18 cellular contexts compared by ENCODE assay signal in genomic region chr6:142874676-142875075, GRCh38.
DNase-seq lines count a peak whose midpoint lies in the region; ATAC-seq, FAIRE-seq and TF ChIP-seq lines count a peak whose summit lies in the region.
"Had no signal": no experiment of that assay in that cellular context is flagged by ENCODE, and none has a peak within 500 bp of the region (broad histone marks: within the 10 kb centered on the region; RNA-seq: fewer than 3 reads in every experiment).

No MANE protein-coding gene starts in this region.

- H3K4ac ChIP-seq in trophoblast cell (ENCODE audit: low read depth, low read length): no peak overlapping the region

- 100% methylated on average over 1 of the region's 1 CpG for WGBS in GM12878 (ENCODE audit: insufficient coverage, insufficient replicate concordance, low lambda C conversion rate, missing lambda C conversion rate)
- WGBS in trophoblast cell (ENCODE audit: extremely low coverage, insufficient coverage, insufficient read length): no CpG with 5 or more reads among the region's 1 CpG

- no peak overlapping the region for H2AFZ ChIP-seq in GM12878 (ENCODE audit: control insufficient read depth, low read depth, low read length)
- H2AFZ ChIP-seq in trophoblast cell (ENCODE audit: insufficient read depth, low read length, poor library complexity): no peak overlapping the region

- H3K79me1 ChIP-seq in trophoblast cell (ENCODE audit: low read length): no peaks in the 10 kb centered on the region

- H3K4me1 ChIP-seq in GM12878 (ENCODE audit: control insufficient read depth, insufficient read depth, low read length) (peaks cover 45% of the 10 kb centered on the region), trophoblast cell (ENCODE audit: control insufficient read depth in 1 of 2, insufficient read depth in 2 of 2, low read length in 2 of 2) (peaks cover 3 to 8% of the 10 kb centered on the region in 2 experiments)

- RAD21 ChIA-PET in GM12878 (lab: Charles Lee; ENCODE audit: unreplicated experiment): interaction anchor here (0.7 to 5.5 kb wide), 7 partner anchors 9 to 77 kb away, joined by 3 to 79 read pairs (median 5); no protein-coding TSS in a partner anchor

- no peak for TF ChIP-seq RAD21 in GM12878 (IDR thresholded peaks at IDR 0.05; ENCODE audit: insufficient read depth, low read depth, low read length)

- TF ChIP-seq EP300 in GM12878 (IDR thresholded peaks at IDR 0.05; ENCODE audit: borderline replicate concordance in 1 of 2, control insufficient read depth in 1 of 2, low read depth in 2 of 2, low read length in 2 of 2): no peak

- peaks cover 0 to 5% of the 10 kb centered on the region in 2 experiments; a peak in 1 of 4 replicates for H3K36me3 ChIP-seq in GM12878 (ENCODE audit: control insufficient read depth in 2 of 2, insufficient read depth in 2 of 2, low read length in 1 of 2)
- peaks cover 0 to 2% of the 10 kb centered on the region in 2 experiments for H3K36me3 ChIP-seq in trophoblast cell (ENCODE audit: control insufficient read depth in 1 of 2, insufficient read depth in 2 of 2, low read length in 2 of 2)
- H3K36me3 ChIP-seq: heart left ventricle had no signal

- SMC1A ChIA-PET in GM12878 (lab: Charles Lee; ENCODE audit: uncharacterized antibody, unreplicated experiment): interaction anchor here (0.9 to 12.3 kb wide), 7 partner anchors 9 to 68 kb away, joined by 4 to 213 read pairs (median 6); no protein-coding TSS in a partner anchor

- no peak overlapping the region for H3K14ac ChIP-seq in trophoblast cell (ENCODE audit: low read length)

- peak; percentile 36 to 44 for ATAC-seq in activated CD4-positive, CD25-positive, alpha-beta regulatory T cell treated with anti-CD3 and anti-CD28 coated beads, Interleukin-2, amount 50 U/mL, for 24 hours
- peak; percentile 23 for ATAC-seq in GM12878
- ATAC-seq in GM21825 (IDR thresholded peaks at IDR 0.05; ENCODE audit: unreplicated experiment): no peak
- ATAC-seq: heart left ventricle had no signal

- POLR2A ChIA-PET in GM12878 (lab: Charles Lee): interaction anchor here (0.5 to 3.6 kb wide), 7 partner anchors 9 to 152 kb away, joined by 3 to 51 read pairs (median 6); no protein-coding TSS in a partner anchor

- no peak for TF ChIP-seq CTCF in GM12878 (IDR thresholded peaks at IDR 0.05 in 2 of 3, conservative IDR thresholded peaks at IDR 0.05 in 1 of 3; ENCODE audit: control insufficient read depth in 2 of 3, extremely low read depth in 1 of 3, insufficient read depth in 1 of 3, low read depth in 3 of 3, low read length in 3 of 3)

- no peaks in the 10 kb centered on the region for H4K20me1 ChIP-seq in GM12878 (ENCODE audit: control insufficient read depth, insufficient read depth)

- H3K27me3 ChIP-seq in GM12878 (replicated peaks in 1 of 2; ENCODE audit: control insufficient read depth in 2 of 2, insufficient read depth in 2 of 2, low read length in 1 of 2) (no peaks in the 10 kb centered on the region), trophoblast cell (ENCODE audit: insufficient read depth, low read length) (no peaks in the 10 kb centered on the region)
- H3K27me3 ChIP-seq: heart left ventricle had no signal

- no peak overlapping the region for H2BK120ac ChIP-seq in trophoblast cell (ENCODE audit: insufficient read depth, low read length, poor library complexity)

- in situ Hi-C loops in GM12878 (cut with MboI): no loop called here

- no peak for DNase-seq in activated CD4-positive, CD25-positive, alpha-beta regulatory T cell treated with anti-CD3 and anti-CD28 coated beads, Interleukin-2, amount 50 U/mL, for 72 hours
- peak; percentile 20 for DNase-seq in HT1080 (ENCODE audit: low read depth)
- DNase-seq in GM12878 (ENCODE audit: low read depth, low spot score): no peak
- DNase-seq in trophoblast cell: peak; percentile 41 to 76
- DNase-seq in stimulated activated CD4-positive, alpha-beta T cell treated with anti-CD3 and anti-CD28 coated beads, Interleukin-4, amount 100 ng/mL, for 1 hour: no peak
- no peak for DNase-seq in ecto neural progenitor cell (ENCODE audit: low spot score)
- DNase-seq: activated CD4-positive, alpha-beta T cell treated with anti-CD3 and anti-CD28 coated beads, Interleukin-2, amount 50 U/mL, for 4 hours; amniotic stem cell; DND-41; heart left ventricle; NCI-H1092; NCI-H69; posterior cingulate gyrus; stimulated activated CD4-positive, alpha-beta T cell treated with anti-CD3 and anti-CD28 coated beads, Interleukin-1b, Interleukin-23, amount 100 ng/mL, for 48 hours had no signal

- no peak for FAIRE-seq in GM12878 (lab: Jason Lieb, UNC)

- H3K4me2 ChIP-seq in GM12878 (ENCODE audit: control insufficient read depth, insufficient read depth): no peak overlapping the region
- H3K4me2 ChIP-seq in trophoblast cell (ENCODE audit: low read length): no peak overlapping the region

- H2BK5ac ChIP-seq in trophoblast cell (ENCODE audit: low read depth, low read length, poor library complexity): no peak overlapping the region

- H4K8ac ChIP-seq in trophoblast cell (ENCODE audit: low read depth, low read length): no peak overlapping the region

- no peak overlapping the region for H3K4me3 ChIP-seq in GM12878
- H3K4me3 ChIP-seq in trophoblast cell (ENCODE audit: low read depth, low read length): no peak overlapping the region
- H3K4me3 ChIP-seq: heart left ventricle, lung, SK-N-MC had no signal

- H3K9me3 ChIP-seq in GM12878 (replicated peaks; ENCODE audit: control insufficient read depth, insufficient read depth, low read length) (no peaks in the 10 kb centered on the region; the same call in none of the 3 replicates), trophoblast cell (ENCODE audit: insufficient read depth, low read depth, low read length) (no peaks in the 10 kb centered on the region)

- no peak overlapping the region for H3K9ac ChIP-seq in GM12878 (ENCODE audit: control insufficient read depth, insufficient read depth, low read length)
- H3K9ac ChIP-seq in trophoblast cell (ENCODE audit: low read length): no peak overlapping the region

- no peak overlapping the region for H3K18ac ChIP-seq in trophoblast cell (ENCODE audit: low read length)

- H2AK5ac ChIP-seq in trophoblast cell (ENCODE audit: low read length): no peak overlapping the region

- H2BK12ac ChIP-seq in trophoblast cell (ENCODE audit: low read length): no peak overlapping the region

- H4K12ac ChIP-seq in trophoblast cell (ENCODE audit: low read depth, low read length): no peak overlapping the region

- H3K23ac ChIP-seq in trophoblast cell (ENCODE audit: low read length): no peak overlapping the region

- TF ChIP-seq POLR2A in GM12878 (IDR thresholded peaks at IDR 0.05; ENCODE audit: low read depth, low read length): no peak

- H3K27ac ChIP-seq in GM12878 (ENCODE audit: control insufficient read depth, insufficient read depth) (peak overlapping the region; percentile 9; the same call in 1 of the 2 replicates), trophoblast cell (ENCODE audit: low read depth, low read length) (no peak overlapping the region)
- H3K27ac ChIP-seq: SK-N-MC had no signal

- H3K79me2 ChIP-seq in GM12878 (ENCODE audit: control insufficient read depth, insufficient read depth, low read length) (peaks cover 80% of the 10 kb centered on the region), trophoblast cell (ENCODE audit: control insufficient read depth, insufficient read depth, low read length, poor library complexity) (peaks cover 1% of the 10 kb centered on the region)

- no peak overlapping the region for H4K91ac ChIP-seq in trophoblast cell (ENCODE audit: low read depth, low read length)

- CTCF ChIA-PET in GM12878 (lab: Yijun Ruan, JAX): interaction anchor here (1.0 to 1.7 kb wide), 3 partner anchors 9 to 39 kb away, joined by 3 to 5 read pairs (median 4); no protein-coding TSS in a partner anchor

- no TSS peak for BruUV-seq in GM12878 (replicated peaks; lab: Mats Ljungman, UMichigan)

- intact Hi-C loops in GM12878 (cut with micrococcal nuclease; ENCODE audit: unreplicated experiment): no loop called here

TF ChIP-seq in GM12878, 131 proteins besides CTCF, POLR2A, EP300 and RAD21:
- 0 out of 2 replicates have a peak, but pooled peaks have one; percentile 45 for TF ChIP-seq NR2F1 (conservative IDR thresholded peaks at IDR 0.05)
- TF ChIP-seq, protein P1, sequence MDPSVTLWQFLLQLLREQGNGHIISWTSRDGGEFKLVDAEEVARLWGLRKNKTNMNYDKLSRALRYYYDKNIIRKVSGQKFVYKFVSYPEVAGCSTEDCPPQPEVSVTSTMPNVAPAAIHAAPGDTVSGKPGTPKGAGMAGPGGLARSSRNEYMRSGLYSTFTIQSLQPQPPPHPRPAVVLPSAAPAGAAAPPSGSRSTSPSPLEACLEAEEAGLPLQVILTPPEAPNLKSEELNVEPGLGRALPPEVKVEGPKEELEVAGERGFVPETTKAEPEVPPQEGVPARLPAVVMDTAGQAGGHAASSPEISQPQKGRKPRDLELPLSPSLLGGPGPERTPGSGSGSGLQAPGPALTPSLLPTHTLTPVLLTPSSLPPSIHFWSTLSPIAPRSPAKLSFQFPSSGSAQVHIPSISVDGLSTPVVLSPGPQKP (IDR thresholded peaks at IDR 0.05; ENCODE audit: low read depth, low read length): no peak

Comparison
In these comparisons a context has a peak if more than half of its experiments do, and no peak if none do; other contexts are left out.
1. DNase-seq: peak in HT1080 (single experiment) and trophoblast cell (2 of 2); none in activated CD4-positive, CD25-positive, alpha-beta regulatory T cell treated with anti-CD3 and anti-CD28 coated beads, Interleukin-2, amount 50 U/mL, for 72 hours (single experiment), GM12878 (single experiment), stimulated activated CD4-positive, alpha-beta T cell treated with anti-CD3 and anti-CD28 coated beads, Interleukin-4, amount 100 ng/mL, for 1 hour (single experiment) and ecto neural progenitor cell (single experiment).